24 cellular contexts compared by ENCODE assay signal in genomic region chr15:51245628-51246027, GRCh38.
DNase-seq lines count a peak whose midpoint lies in the region; ATAC-seq, FAIRE-seq and TF ChIP-seq lines count a peak whose summit lies in the region.
"Had no signal": no experiment of that assay in that cellular context is flagged by ENCODE, and none has a peak within 500 bp of the region (broad histone marks: within the 10 kb centered on the region; RNA-seq: fewer than 3 reads in every experiment).

No MANE protein-coding gene starts in this region.

- peaks cover 36 to 81% (median 54%) of the 10 kb centered on the region in 10 experiments for H3K4me1 ChIP-seq in BLaER1 treated with 17β-estradiol and CSF1 and Interleukin-3, amounts not matched to agents 10 nM and 100 nM
- H3K4me1 ChIP-seq in KMS-11 (ENCODE audit: low read depth, poor library complexity, severe bottlenecking): peaks cover 59% of the 10 kb centered on the region
- peaks cover 0 to 6% of the 10 kb centered on the region in 2 experiments; a peak in 2 of 5 replicates for H3K4me1 ChIP-seq in K562 (replicated peaks in 1 of 2; ENCODE audit: control insufficient read depth in 2 of 2, insufficient read depth in 2 of 2, low read length in 2 of 2)
- H3K4me1 ChIP-seq in aorta (ENCODE audit: control insufficient read depth in 1 of 2, insufficient read depth in 2 of 2, low read length in 2 of 2): no peaks in the 10 kb centered on the region

- 0 out of 22 replicates have a peak, but pooled peaks cover 0 to 6% (median 0%) of the 10 kb centered on the region in 11 experiments for H3K9me3 ChIP-seq in BLaER1 treated with 17β-estradiol and CSF1 and Interleukin-3, amounts not matched to agents 10 nM and 100 nM (replicated peaks in 1 of 11)
- H3K9me3 ChIP-seq in K562 (replicated peaks; ENCODE audit: control insufficient read depth, insufficient read depth, low read depth, low read length) (no peaks in the 10 kb centered on the region), aorta (ENCODE audit: control insufficient read depth, low read length) (no peaks in the 10 kb centered on the region)
- H3K9me3 ChIP-seq: BE2C, BLaER1 had no signal

- no peak overlapping the region for H3K9ac ChIP-seq in BLaER1 treated with 17β-estradiol and CSF1 and Interleukin-3, amounts not matched to agents 10 nM and 100 nM
- no peak overlapping the region for H3K9ac ChIP-seq in KMS-11
- H3K9ac ChIP-seq in K562 (ENCODE audit: insufficient read depth in 1 of 2, low read depth in 2 of 2, low read length in 2 of 2): no peak overlapping the region
- H3K9ac ChIP-seq: BLaER1 had no signal

- peak overlapping the region in 7 of 11 experiments; percentile 1 to 74 (median 41); a peak in 11 of 22 replicates for H3K4me2 ChIP-seq in BLaER1 treated with 17β-estradiol and CSF1 and Interleukin-3, amounts not matched to agents 10 nM and 100 nM
- H3K4me2 ChIP-seq in KMS-11 (peak overlapping the region; percentile 16; the same call in 1 of the 2 replicates), K562 (ENCODE audit: insufficient read depth, low read length) (no peak overlapping the region)

- no peaks in the 10 kb centered on the region for H3K79me2 ChIP-seq in KMS-11 (ENCODE audit: insufficient read depth, low read depth)
- H3K79me2 ChIP-seq in K562 (ENCODE audit: control insufficient read depth, insufficient read depth, low read length): no peaks in the 10 kb centered on the region

- H2AFZ ChIP-seq in KMS-11 (ENCODE audit: low read depth): no peak overlapping the region
- no peak overlapping the region for H2AFZ ChIP-seq in K562 (ENCODE audit: low read depth, low read length)

- no peak for TF ChIP-seq EP300 in K562 (IDR thresholded peaks at IDR 0.05; ENCODE audit: low read length)

- TF ChIP-seq POLR2A in K562 (conservative IDR thresholded peaks at IDR 0.05): no peak

- H3K27me3 ChIP-seq in BLaER1 treated with 17β-estradiol and CSF1 and Interleukin-3, amounts not matched to agents 10 nM and 100 nM: no peaks in the 10 kb centered on the region
- H3K27me3 ChIP-seq in KMS-11 (ENCODE audit: insufficient read depth, low read depth) (no peaks in the 10 kb centered on the region), K562 (ENCODE audit: control insufficient read depth in 2 of 2, insufficient read depth in 2 of 2, low read length in 2 of 2) (peaks cover 3 to 24% of the 10 kb centered on the region in 2 experiments; a peak in 2 of 5 replicates), aorta (ENCODE audit: control insufficient read depth in 1 of 2, insufficient read depth in 2 of 2, low read length in 1 of 2) (no peaks in the 10 kb centered on the region)
- H3K27me3 ChIP-seq: BE2C, BLaER1 had no signal

- no peak for FAIRE-seq in K562 (lab: Jason Lieb, UNC)
- FAIRE-seq: A204.1, GM12878, GM12892, GM18507 had no signal

- intact Hi-C loops in K562 (cut with micrococcal nuclease) (no loop called here), aorta (cut with DNase I) (no loop called here)

- H4K20me1 ChIP-seq in BLaER1 treated with 17β-estradiol and CSF1 and Interleukin-3, amounts not matched to agents 10 nM and 100 nM: no peaks in the 10 kb centered on the region
- H4K20me1 ChIP-seq in KMS-11 (ENCODE audit: insufficient read depth) (no peaks in the 10 kb centered on the region), K562 (replicated peaks; ENCODE audit: control insufficient read depth, insufficient read depth, low read length) (0 out of 2 replicates have a peak, but pooled peaks cover 3% of the 10 kb centered on the region)
- H4K20me1 ChIP-seq: BLaER1 had no signal

- DNase-seq in K562 (ENCODE audit: extremely low read depth in 1 of 4, low spot score in 3 of 4) (no peak), aorta (no peak), COR-L47 (lab: John Stamatoyannopoulos, UW) (no peak)
- DNase-seq: 8988T; ACHN; BE2C; CD4-positive, alpha-beta T cell; CD8-positive, alpha-beta T cell; DMS 273 treated with DMSO at 0.1 percent for 48 hours; DMS153; DMS53; DMS79; DND-41; EL; GDM1 had no signal

- 14% methylated on average over 1 of the region's 1 CpG for WGBS in K562 (ENCODE audit: insufficient coverage, low coverage, missing lambda C conversion rate)
- whole genome bisulfite sequencing in aorta, 2 donors: 100% methylated on average over 1 of the region's 1 CpG

- TF ChIP-seq RAD21 in K562 (CRISPR knock-in tag; conservative IDR thresholded peaks at IDR 0.05 in 1 of 2, IDR thresholded peaks at IDR 0.05 in 1 of 2): no peak

- CTCF ChIA-PET in K562 (lab: Yijun Ruan, JAX; ENCODE audit: low intra/inter-chr PET ratio): interaction anchor here (0.6 kb wide), 2 partner anchors 112 to 980 kb away, joined by 3 to 5 read pairs; no protein-coding TSS in a partner anchor

- no peaks in the 10 kb centered on the region for H3K9me1 ChIP-seq in K562 (ENCODE audit: control insufficient read depth, insufficient read depth, low read length)

- ATAC-seq in K562 (no peak), aorta (ENCODE audit: low FRiP score) (no peak), GM21576 (IDR thresholded peaks at IDR 0.05; ENCODE audit: unreplicated experiment) (no peak)
- ATAC-seq: CD8-positive, alpha-beta T cell; GM12878 had no signal

- TF ChIP-seq CTCF in KMS-11 (conservative IDR thresholded peaks at IDR 0.05; ENCODE audit: low read depth, low read length) (no peak), K562 (IDR thresholded peaks at IDR 0.05 in 2 of 3, conservative IDR thresholded peaks at IDR 0.05 in 1 of 3; ENCODE audit: insufficient read depth in 2 of 3, low read depth in 1 of 3, low read length in 3 of 3) (no peak)

- in situ Hi-C loops in K562 (cut with MboI): no loop called here

- BruUV-seq in K562 (replicated peaks; lab: Mats Ljungman, UMichigan): no TSS peak

- POLR2A ChIA-PET in K562 (lab: Yijun Ruan, JAX): no interaction called here

- H3K4me3 ChIP-seq in BLaER1 treated with 17β-estradiol and CSF1 and Interleukin-3, amounts not matched to agents 10 nM and 100 nM: no peak overlapping the region
- H3K4me3 ChIP-seq in KMS-11 (IDR thresholded peaks at IDR 0.05; ENCODE audit: insufficient read depth, low read depth, low read length) (no peak overlapping the region), K562 (no peak overlapping the region), aorta (ENCODE audit: low read length in 2 of 2) (no peak overlapping the region)
- H3K4me3 ChIP-seq: BLaER1, GM12878 had no signal

- no peaks in the 10 kb centered on the region for H3K36me3 ChIP-seq in BLaER1 treated with 17β-estradiol and CSF1 and Interleukin-3, amounts not matched to agents 10 nM and 100 nM
- H3K36me3 ChIP-seq in KMS-11 (ENCODE audit: insufficient read depth) (no peaks in the 10 kb centered on the region), K562 (ENCODE audit: control insufficient read depth, insufficient read depth, low read length) (no peaks in the 10 kb centered on the region), aorta (ENCODE audit: control insufficient read depth in 1 of 2, insufficient read depth in 2 of 2, low read length in 1 of 2) (no peaks in the 10 kb centered on the region)
- H3K36me3 ChIP-seq: BE2C, BLaER1 had no signal

- peak overlapping the region in 6 of 11 experiments; percentile 18 to 79 (median 54); a peak in 10 of 22 replicates for H3K27ac ChIP-seq in BLaER1 treated with 17β-estradiol and CSF1 and Interleukin-3, amounts not matched to agents 10 nM and 100 nM
- peak overlapping the region; percentile 99; the same call in 1 of the 2 replicates for H3K27ac ChIP-seq in KMS-11
- no peak overlapping the region for H3K27ac ChIP-seq in K562 (ENCODE audit: extremely low read depth, low read depth, low read length)
- H3K27ac ChIP-seq in aorta (ENCODE audit: low read depth in 1 of 2, low read length in 2 of 2): no peak overlapping the region
- H3K27ac ChIP-seq: BLaER1, C4-2B had no signal

TF ChIP-seq in K562, 482 proteins besides CTCF, POLR2A, EP300 and RAD21 (continues in another document):
- TF ChIP-seq ADNP (tag; IDR thresholded peaks at IDR 0.05): peak; percentile 36; the same call in 1 of the 2 replicates
- TF ChIP-seq RCOR1 (IDR thresholded peaks at IDR 0.05; ENCODE audit: borderline replicate concordance in 1 of 2, low read depth in 2 of 2, low read length in 2 of 2): 0 out of 4 replicates have a peak, but pooled peaks of 1 of the 2 experiments have one; percentile 22
- TF ChIP-seq TSHZ1 (CRISPR knock-in tag; IDR thresholded peaks at IDR 0.05): no peak
- no peak for TF ChIP-seq U2AF2 (optimal IDR thresholded peaks at IDR 0.05; ENCODE audit: low read depth, low read length)
- no peak for TF ChIP-seq HBP1 (CRISPR knock-in tag; IDR thresholded peaks at IDR 0.05)
- no peak for TF ChIP-seq TGIF2 (CRISPR knock-in tag; IDR thresholded peaks at IDR 0.05)
- TF ChIP-seq BHLHE40 (IDR thresholded peaks at IDR 0.05; ENCODE audit: low read length): no peak

Comparison
In these comparisons a context has a peak if more than half of its experiments do, and no peak if none do; other contexts are left out.
1. H3K27ac ChIP-seq: peak in BLaER1 treated with 17β-estradiol and CSF1 and Interleukin-3, amounts not matched to agents 10 nM and 100 nM (6 of 11) and KMS-11 (single experiment); none in K562 (single experiment) and aorta (0 of 2).